Comparison of ENCODE assay signal across 24 cellular contexts in genomic region chr19:1822210-1822609, GRCh38. TPM values are rescaled to one million over a fixed set of nuclear protein-coding genes. Genes with fewer than 3 reads are reported as not detected.
DNase-seq lines count a peak whose midpoint lies in the region; ATAC-seq, FAIRE-seq and TF ChIP-seq lines count a peak whose summit lies in the region.
"Had no signal": no experiment of that assay in that cellular context is flagged by ENCODE, and none has a peak within 500 bp of the region (broad histone marks: within the 10 kb centered on the region; RNA-seq: fewer than 3 reads in every experiment).

No MANE protein-coding gene starts in this region.

- TF ChIP-seq POLR2A in K562 (conservative IDR thresholded peaks at IDR 0.05) (no peak), testis (IDR thresholded peaks at IDR 0.05) (no peak)

- DNase-seq in activated naive CD8-positive, alpha-beta T cell treated with anti-CD3 and anti-CD28 coated beads, Interleukin-2, amount 50 U/mL, for 24 hours: no peak
- DNase-seq in NCI-H2171 treated with DMSO at 0.1 percent for 48 hours (lab: John Stamatoyannopoulos, UW): peak; percentile 69
- DNase-seq in K562 (ENCODE audit: extremely low read depth in 1 of 4, low spot score in 3 of 4): no peak
- peak; percentile 56 for DNase-seq in testis
- DNase-seq in stimulated activated CD4-positive, alpha-beta T cell treated with anti-CD3 and anti-CD28 coated beads, Interleukin-4, amount 100 ng/mL, for 4 hours: no peak
- DNase-seq in activated CD4-positive, alpha-beta T cell treated with anti-CD3 and anti-CD28 coated beads, Interleukin-2, amount 50 U/mL, for 4 hours: no peak
- DNase-seq: Caco-2; CD4-positive, alpha-beta T cell; H7; HFFc6; Kasumi-1; MG63; NCI-H1048; NCI-H1436; NCI-H2029 treated with DMSO at 0.1 percent for 48 hours; NCI-H510A; NCI-H82; RPMI8226 had no signal

- H3K27ac Mint-ChIP-seq in activated naive CD8-positive, alpha-beta T cell: peak overlapping the region; percentile 22
- no peak overlapping the region for H3K27ac Mint-ChIP-seq in activated naive CD8-positive, alpha-beta T cell treated with anti-CD3 and anti-CD28 coated beads, Interleukin-2, amount 50 U/mL, for 24 hours
- H3K27ac Mint-ChIP-seq: B cell; CD4-positive, alpha-beta T cell; HFFc6; IgD-negative memory B cell had no signal

- H3K4me3 Mint-ChIP-seq in activated naive CD8-positive, alpha-beta T cell: no peak overlapping the region
- no peak overlapping the region for H3K4me3 Mint-ChIP-seq in activated naive CD8-positive, alpha-beta T cell treated with anti-CD3 and anti-CD28 coated beads, Interleukin-2, amount 50 U/mL, for 24 hours
- H3K4me3 Mint-ChIP-seq: B cell; CD4-positive, alpha-beta T cell; HFFc6; IgD-negative memory B cell had no signal

- H3K27me3 ChIP-seq in K562 (ENCODE audit: control insufficient read depth in 2 of 2, insufficient read depth in 2 of 2, low read length in 2 of 2): no peaks in the 10 kb centered on the region
- H3K27me3 ChIP-seq in testis: no peaks in the 10 kb centered on the region
- H3K27me3 ChIP-seq: MG63 had no signal

- H3K27me3 Mint-ChIP-seq in activated naive CD8-positive, alpha-beta T cell: no peaks in the 10 kb centered on the region
- no peaks in the 10 kb centered on the region for H3K27me3 Mint-ChIP-seq in activated naive CD8-positive, alpha-beta T cell treated with anti-CD3 and anti-CD28 coated beads, Interleukin-2, amount 50 U/mL, for 24 hours
- H3K27me3 Mint-ChIP-seq: B cell; CD4-positive, alpha-beta T cell; IgD-negative memory B cell had no signal

- BruUV-seq in K562 (replicated peaks; lab: Mats Ljungman, UMichigan): no TSS peak

- peaks cover 38% of the 10 kb centered on the region for H3K79me2 ChIP-seq in K562 (ENCODE audit: control insufficient read depth, insufficient read depth, low read length)

- H3K9me3 ChIP-seq in K562 (replicated peaks; ENCODE audit: control insufficient read depth, insufficient read depth, low read depth, low read length): no peaks in the 10 kb centered on the region
- no peaks in the 10 kb centered on the region for H3K9me3 ChIP-seq in testis
- H3K9me3 ChIP-seq: Caco-2, MG63 had no signal

- no peak for TF ChIP-seq EP300 in K562 (IDR thresholded peaks at IDR 0.05; ENCODE audit: low read length)

- H3K9me1 ChIP-seq in K562 (ENCODE audit: control insufficient read depth, insufficient read depth, low read length): no peaks in the 10 kb centered on the region

- H3K27ac ChIP-seq in K562 (ENCODE audit: extremely low read depth, low read depth, low read length) (no peak overlapping the region), testis (no peak overlapping the region)

- H3K9me3 Mint-ChIP-seq in activated naive CD8-positive, alpha-beta T cell (ENCODE audit: low read depth): no peaks in the 10 kb centered on the region
- no peaks in the 10 kb centered on the region for H3K9me3 Mint-ChIP-seq in activated naive CD8-positive, alpha-beta T cell treated with anti-CD3 and anti-CD28 coated beads, Interleukin-2, amount 50 U/mL, for 24 hours
- H3K9me3 Mint-ChIP-seq: CD4-positive, alpha-beta T cell; HFFc6; IgD-negative memory B cell had no signal

- no peaks in the 10 kb centered on the region for H3K36me3 Mint-ChIP-seq in activated naive CD8-positive, alpha-beta T cell
- peaks cover 15% of the 10 kb centered on the region for H3K36me3 Mint-ChIP-seq in activated naive CD8-positive, alpha-beta T cell treated with anti-CD3 and anti-CD28 coated beads, Interleukin-2, amount 50 U/mL, for 24 hours (ENCODE audit: low read depth)
- H3K36me3 Mint-ChIP-seq: IgD-negative memory B cell had no signal

- no peaks in the 10 kb centered on the region for H4K20me1 ChIP-seq in K562 (replicated peaks; ENCODE audit: control insufficient read depth, insufficient read depth, low read length)

- ATAC-seq in activated naive CD8-positive, alpha-beta T cell treated with anti-CD3 and anti-CD28 coated beads, Interleukin-2, amount 50 U/mL, for 24 hours: no peak
- ATAC-seq in K562 (no peak), GM18519 (IDR thresholded peaks at IDR 0.05; ENCODE audit: low FRiP score, unreplicated experiment) (no peak)

- intact Hi-C loops in K562 (cut with micrococcal nuclease) (no loop called here), testis (cut with DNase I; ENCODE audit: low total_unique reads) (no loop called here)

- 97% methylated on average over 17 of the region's 19 CpGs for WGBS in K562 (ENCODE audit: insufficient coverage, low coverage, missing lambda C conversion rate)
- 67 to 69% methylated on average over 3 to 15 of the region's 19 CpGs for WGBS in testis, 2 donors

- H3K4me1 ChIP-seq in K562 (replicated peaks in 1 of 2; ENCODE audit: control insufficient read depth in 2 of 2, insufficient read depth in 2 of 2, low read length in 2 of 2): peaks cover 11 to 45% of the 10 kb centered on the region in 2 experiments
- peaks cover 6% of the 10 kb centered on the region for H3K4me1 ChIP-seq in testis
- H3K4me1 ChIP-seq: Caco-2 had no signal

- H3K4me1 Mint-ChIP-seq in activated naive CD8-positive, alpha-beta T cell (ENCODE audit: low read depth): peaks cover 1% of the 10 kb centered on the region
- H3K4me1 Mint-ChIP-seq in activated naive CD8-positive, alpha-beta T cell treated with anti-CD3 and anti-CD28 coated beads, Interleukin-2, amount 50 U/mL, for 24 hours: no peaks in the 10 kb centered on the region

- TF ChIP-seq CTCF in K562 (IDR thresholded peaks at IDR 0.05 in 2 of 3, conservative IDR thresholded peaks at IDR 0.05 in 1 of 3; ENCODE audit: insufficient read depth in 2 of 3, low read depth in 1 of 3, low read length in 3 of 3) (no peak), testis (IDR thresholded peaks at IDR 0.05) (no peak)

- H3K4me3 ChIP-seq in K562: no peak overlapping the region
- H3K4me3 ChIP-seq in testis: no peak overlapping the region
- H3K4me3 ChIP-seq: MG63 had no signal

- CTCF ChIA-PET in K562 (lab: Yijun Ruan, JAX; ENCODE audit: low intra/inter-chr PET ratio): no interaction called here

- in situ Hi-C loops in K562 (cut with MboI): no loop called here

- H2AFZ ChIP-seq in K562 (ENCODE audit: low read depth, low read length): no peak overlapping the region

- no peak overlapping the region for H3K4me2 ChIP-seq in K562 (ENCODE audit: insufficient read depth, low read length)

- no peak for FAIRE-seq in K562 (lab: Jason Lieb, UNC)
- FAIRE-seq: GM12892, HTR-8/SVneo had no signal

- H3K36me3 ChIP-seq in K562 (ENCODE audit: control insufficient read depth, insufficient read depth, low read length) (peaks cover 86% of the 10 kb centered on the region; the same call in 2 of the 3 replicates), testis (ENCODE audit: low read depth, missing control alignments) (no peaks in the 10 kb centered on the region)

- TF ChIP-seq RAD21 in K562 (CRISPR knock-in tag; conservative IDR thresholded peaks at IDR 0.05 in 1 of 2, IDR thresholded peaks at IDR 0.05 in 1 of 2): no peak

- POLR2A ChIA-PET in K562 (lab: Yijun Ruan, JAX): no interaction called here

- H3K9ac ChIP-seq in K562 (ENCODE audit: insufficient read depth in 1 of 2, low read depth in 2 of 2, low read length in 2 of 2): peak overlapping the region in 1 of 2 experiments; percentile 28; a peak in 1 of 4 replicates

RNA-seq across cellular contexts. Expression of gene ATP8B3, which starts 10.1 kb away (rescaled TPM):
- 40.7 and 89.4 TPM in 2 replicates for total RNA-seq in K562 (2011; cell fraction: chromatin; rRNA removed; ENCODE audit: low replicate concordance)
- total RNA-seq in K562 (2011; cell fraction: nucleolus; rRNA removed): 37.1 and 44.7 TPM in 2 replicates
- 35.0 and 38.7 TPM in 2 replicates for total RNA-seq in K562 (2011; cell fraction: nucleoplasm; rRNA removed)
- total RNA-seq in K562 (2014; rRNA removed): 3.2 and 5.0 TPM in 2 replicates
- total RNA-seq in K562 (2014; rRNA removed; fragmentation: Illumina TruSeq; extraction: Trizol): 3.2 and 3.6 TPM in 2 replicates
- total RNA-seq in K562 (2015; rRNA removed; fragmentation: Illumina TruSeq; extraction: Trizol): 3.8 and 4.3 TPM in 2 replicates
- 12.3 and 13.2 TPM in 2 replicates for total RNA-seq in K562 (2021)
- 8.3 and 13.2 TPM in 2 replicates for polyA plus RNA-seq in K562 (2011; rRNA removed)
- 12.0 and 13.1 TPM in 2 replicates for polyA plus RNA-seq in K562 (2011; cell fraction: cytosol; rRNA removed)
- 36.1 and 44.4 TPM in 2 replicates for polyA plus RNA-seq in K562 (2011; cell fraction: nucleus; rRNA removed)
- 5.6 and 7.6 TPM in 2 replicates for polyA plus RNA-seq in K562 (2012)
- 6.0 and 6.4 TPM in 2 replicates for polyA plus RNA-seq in K562 (2014; fragmentation: Illumina TruSeq; extraction: Trizol)
- polyA plus RNA-seq in K562 (2014; fragmentation: Nextera tagmentation; extraction: Ambion mirVana): 1 to 10 TPM; 1.2 to 2.2 TPM
- 10.1 and 11.9 TPM in 2 replicates for polyA plus RNA-seq in K562 (2014; rRNA removed)
- 9.7 and 10.4 TPM in 2 replicates for polyA minus RNA-seq in K562 (2011; rRNA and poly(A)+ RNA removed)
- 7.3 and 10.2 TPM in 2 replicates for polyA minus RNA-seq in K562 (2011; cell fraction: cytosol; rRNA and poly(A)+ RNA removed)
- polyA minus RNA-seq in K562 (2011; cell fraction: nucleus; rRNA and poly(A)+ RNA removed): 5.4 and 7.0 TPM in 2 replicates
- 10 to 100 TPM; 33.2 to 38.0 TPM for total RNA-seq in testis
- polyA plus RNA-seq in testis (ENCODE audit: insufficient read depth, low read depth, low replicate concordance): 84.2 TPM

RNA-seq across cellular contexts. Expression of gene REXO1, which starts 26.1 kb away (rescaled TPM):
- total RNA-seq in K562 (2011; cell fraction: chromatin; rRNA removed; ENCODE audit: low replicate concordance): 46.7 and 163 TPM in 2 replicates
- 112 and 114 TPM in 2 replicates for total RNA-seq in K562 (2011; cell fraction: nucleolus; rRNA removed)
- total RNA-seq in K562 (2011; cell fraction: nucleoplasm; rRNA removed): 55.0 and 57.6 TPM in 2 replicates
- total RNA-seq in K562 (2014; rRNA removed) (15.8 and 21.9 TPM in 2 replicates), K562 (2014; rRNA removed; fragmentation: Illumina TruSeq; extraction: Trizol) (3.5 and 4.5 TPM in 2 replicates), K562 (2015; rRNA removed; fragmentation: Illumina TruSeq; extraction: Trizol) (15.8 and 20.8 TPM in 2 replicates), K562 (2021) (52.4 and 63.3 TPM in 2 replicates), testis (100 to 1,000 TPM; 149 to 200 TPM)
- polyA plus RNA-seq in K562 (2011; rRNA removed) (14.6 and 21.5 TPM in 2 replicates), K562 (2014; fragmentation: Illumina TruSeq; extraction: Trizol) (16.7 and 40.7 TPM in 2 replicates), K562 (2014; fragmentation: Nextera tagmentation; extraction: Ambion mirVana) (under 1 TPM; 0.04 to 0.29 TPM), K562 (2014; rRNA removed) (31.0 and 50.1 TPM in 2 replicates), testis (ENCODE audit: insufficient read depth, low read depth, low replicate concordance) (104 TPM)
- 17.4 and 27.3 TPM in 2 replicates for polyA plus RNA-seq in K562 (2011; cell fraction: cytosol; rRNA removed)
- polyA plus RNA-seq in K562 (2011; cell fraction: nucleus; rRNA removed): 56.5 and 100 TPM in 2 replicates
- polyA plus RNA-seq in K562 (2012): 37.1 and 39.8 TPM in 2 replicates
- 7.4 and 11.2 TPM in 2 replicates for polyA minus RNA-seq in K562 (2011; rRNA and poly(A)+ RNA removed)
- polyA minus RNA-seq in K562 (2011; cell fraction: cytosol; rRNA and poly(A)+ RNA removed): 23.8 and 34.7 TPM in 2 replicates
- 19.5 and 21.3 TPM in 2 replicates for polyA minus RNA-seq in K562 (2011; cell fraction: nucleus; rRNA and poly(A)+ RNA removed)

RNA-seq across cellular contexts. Expression of gene KLF16, which starts 41.2 kb away (rescaled TPM):
- 5.8 and 14.0 TPM in 2 replicates for total RNA-seq in K562 (2011; cell fraction: chromatin; rRNA removed; ENCODE audit: low replicate concordance)
- total RNA-seq in K562 (2011; cell fraction: nucleolus; rRNA removed): 11.7 and 16.7 TPM in 2 replicates
- 6.4 and 7.5 TPM in 2 replicates for total RNA-seq in K562 (2011; cell fraction: nucleoplasm; rRNA removed)
- total RNA-seq in K562 (2014; rRNA removed) (15.5 and 22.0 TPM in 2 replicates), K562 (2014; rRNA removed; fragmentation: Illumina TruSeq; extraction: Trizol) (3.4 and 3.8 TPM in 2 replicates), K562 (2015; rRNA removed; fragmentation: Illumina TruSeq; extraction: Trizol) (7.9 and 9.4 TPM in 2 replicates), K562 (2021) (59.1 and 60.4 TPM in 2 replicates), testis (10 to 100 TPM; 14.7 to 26.5 TPM)
- polyA plus RNA-seq in K562 (2011; rRNA removed) (3.7 and 4.8 TPM in 2 replicates), K562 (2014; fragmentation: Illumina TruSeq; extraction: Trizol) (6.8 and 13.1 TPM in 2 replicates), K562 (2014; fragmentation: Nextera tagmentation; extraction: Ambion mirVana) (under 1 TPM; 0.04 to 0.10 TPM), K562 (2014; rRNA removed) (15.4 and 27.5 TPM in 2 replicates), testis (ENCODE audit: insufficient read depth, low read depth, low replicate concordance) (13.3 TPM)
- 7.1 and 44.8 TPM in 2 replicates for polyA plus RNA-seq in K562 (2011; cell fraction: cytosol; rRNA removed)
- 14.2 and 29.1 TPM in 2 replicates for polyA plus RNA-seq in K562 (2011; cell fraction: nucleus; rRNA removed)
- 20.8 and 23.7 TPM in 2 replicates for polyA plus RNA-seq in K562 (2012)
- polyA minus RNA-seq in K562 (2011; rRNA and poly(A)+ RNA removed): 1.0 and 1.3 TPM in 2 replicates
- 15.0 and 25.4 TPM in 2 replicates for polyA minus RNA-seq in K562 (2011; cell fraction: cytosol; rRNA and poly(A)+ RNA removed)
- 5.8 and 6.6 TPM in 2 replicates for polyA minus RNA-seq in K562 (2011; cell fraction: nucleus; rRNA and poly(A)+ RNA removed)

Comparison
In these comparisons a context has a peak if more than half of its experiments do, and no peak if none do; other contexts are left out.
1. DNase-seq: peak in NCI-H2171 treated with DMSO at 0.1 percent for 48 hours (single experiment) and testis (single experiment); none in activated naive CD8-positive, alpha-beta T cell treated with anti-CD3 and anti-CD28 coated beads, Interleukin-2, amount 50 U/mL, for 24 hours (single experiment), K562 (0 of 4), stimulated activated CD4-positive, alpha-beta T cell treated with anti-CD3 and anti-CD28 coated beads, Interleukin-4, amount 100 ng/mL, for 4 hours (0 of 2) and activated CD4-positive, alpha-beta T cell treated with anti-CD3 and anti-CD28 coated beads, Interleukin-2, amount 50 U/mL, for 4 hours (0 of 2).